ENCODE assay signal across 1 cellular context in genomic region chr4:128461300-128462103, GRCh38.
TF ChIP-seq lines count a peak whose summit lies in the region.

No MANE protein-coding gene starts in this region.

TF ChIP-seq in K562, 482 proteins besides CTCF, POLR2A, EP300 and RAD21 (continued from another document and continues in another):
- TF ChIP-seq AFF1 (IDR thresholded peaks at IDR 0.05; ENCODE audit: low read depth in 1 of 2, partially characterized antibody in 2 of 2) (peak; percentile 55 to 62), ELF1 (tag; IDR thresholded peaks at IDR 0.05) (0 out of 2 replicates have a peak, but pooled peaks have one; percentile 13), ATF3 (IDR thresholded peaks at IDR 0.05) (peak; percentile 95), ATF3 (CRISPR knock-in tag; conservative IDR thresholded peaks at IDR 0.05) (peak; percentile 75; the same call in 1 of the 2 replicates), ZNF444 (CRISPR knock-in tag; IDR thresholded peaks at IDR 0.05) (no peak), ZNF589 (CRISPR knock-in tag; IDR thresholded peaks at IDR 0.05; ENCODE audit: low read depth) (peak; percentile 47; the same call in 1 of the 2 replicates), ATF1 (CRISPR knock-in tag; IDR thresholded peaks at IDR 0.05) (no peak), ATF1 (tag; IDR thresholded peaks at IDR 0.05) (peak; percentile 49), FOXJ2 (tag; IDR thresholded peaks at IDR 0.05) (peak; percentile 81), MEIS2 (IDR thresholded peaks at IDR 0.05; ENCODE audit: partially characterized antibody) (peak; percentile 45), GATA2 (CRISPR knock-in tag; IDR thresholded peaks at IDR 0.05) (peak; percentile 87), ARNT (IDR thresholded peaks at IDR 0.05) (peak in 1 of 2 experiments; percentile 65; a peak in 2 of 4 replicates), TAF1 (IDR thresholded peaks at IDR 0.05; ENCODE audit: control insufficient read depth, extremely low read depth, insufficient read depth, low read length, severe bottlenecking) (no peak), ZNF717 (CRISPR knock-in tag; IDR thresholded peaks at IDR 0.05) (no peak), HMG20B (CRISPR knock-in tag; IDR thresholded peaks at IDR 0.05) (no peak), HMBOX1 (IDR thresholded peaks at IDR 0.05) (0 out of 2 replicates have a peak, but pooled peaks have one; percentile 31), ZEB2 (IDR thresholded peaks at IDR 0.05) (peak; percentile 73), NONO (IDR thresholded peaks at IDR 0.05; ENCODE audit: low read depth in 2 of 2, low read length in 1 of 2) (no peak), NR2C2 (CRISPR knock-in tag; IDR thresholded peaks at IDR 0.05) (no peak), NR2C2 (tag; IDR thresholded peaks at IDR 0.05) (peak; percentile 71), TRIM28 (IDR thresholded peaks at IDR 0.05) (0 out of 2 replicates have a peak, but pooled peaks have one; percentile 65), ZBTB40 (IDR thresholded peaks at IDR 0.05) (peak; percentile 51; the same call in 1 of the 2 replicates), ZBTB40 (CRISPR knock-in tag; IDR thresholded peaks at IDR 0.05) (no peak), FOXK2 (conservative IDR thresholded peaks at IDR 0.05 in 1 of 2, IDR thresholded peaks at IDR 0.05 in 1 of 2; ENCODE audit: low read depth in 2 of 2) (peak; percentile 76 to 91), NRF1 (conservative IDR thresholded peaks at IDR 0.05 in 1 of 2, IDR thresholded peaks at IDR 0.05 in 1 of 2) (0 out of 4 replicates have a peak, but pooled peaks of 1 of the 2 experiments have one; percentile 25), PRDM10 (IDR thresholded peaks at IDR 0.05; ENCODE audit: partially characterized antibody) (no peak), KLF10 (CRISPR knock-in tag; IDR thresholded peaks at IDR 0.05) (no peak), BMI1 (IDR thresholded peaks at IDR 0.05; ENCODE audit: low read length) (no peak), ZNF311 (CRISPR knock-in tag; IDR thresholded peaks at IDR 0.05) (no peak), ARID3A (IDR thresholded peaks at IDR 0.05; ENCODE audit: borderline replicate concordance, low read depth, low read length) (0 out of 2 replicates have a peak, but pooled peaks have one; percentile 10), ZNF639 (CRISPR knock-in tag; conservative IDR thresholded peaks at IDR 0.05 in 1 of 2, IDR thresholded peaks at IDR 0.05 in 1 of 2) (peak in 1 of 2 experiments; percentile 68; a peak in 2 of 4 replicates), DIDO1 (tag; IDR thresholded peaks at IDR 0.05; ENCODE audit: low read depth) (0 out of 2 replicates have a peak, but pooled peaks have one; percentile 26), ZNF449 (CRISPR knock-in tag; IDR thresholded peaks at IDR 0.05) (0 out of 2 replicates have a peak, but pooled peaks have one; percentile 33), LARP7 (IDR thresholded peaks at IDR 0.05) (peak; percentile 70; the same call in 1 of the 2 replicates)
